8 cellular contexts compared by ENCODE assay signal in the genomic region with DNA sequence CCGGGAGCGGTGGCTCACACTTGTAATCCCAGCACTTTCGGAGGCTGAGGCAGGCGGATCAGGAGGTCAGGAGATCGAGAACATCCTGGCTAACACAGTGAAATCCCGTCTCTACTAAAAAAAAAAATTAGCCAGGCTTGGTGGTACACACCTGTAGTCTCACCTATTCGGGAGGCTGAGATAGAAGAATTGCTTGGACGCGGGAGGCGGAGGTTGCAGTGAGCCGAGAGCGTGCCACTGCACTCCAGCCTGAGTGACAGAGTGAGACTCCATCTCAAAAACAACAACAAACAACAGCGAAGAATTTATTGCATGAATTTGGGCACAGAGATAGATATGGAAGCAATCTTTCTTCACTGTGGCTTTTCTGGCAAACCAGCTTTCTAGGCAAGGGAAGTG.
DNase-seq lines count a peak whose midpoint lies in the region; ATAC-seq, FAIRE-seq and TF ChIP-seq lines count a peak whose summit lies in the region.
"Not testable (repeated sequence)": the region's sequence is repeated elsewhere in the genome, so short reads cannot be mapped to it uniquely, and the experiment has no call there.

No MANE protein-coding gene starts in this region.

- H2AFZ ChIP-seq in H9 (ENCODE audit: low read length); HepG2 (ENCODE audit: low read length): not testable (repeated sequence)

- in situ Hi-C loops in HepG2 (cut with HindIII; ENCODE audit: extremely low pct_ligation_motif_present, low pct_unique_long_range_greater_than_20kb) = not testable (repeated sequence)

- H3K4me1 Mint-ChIP-seq in H9, WTC11: not testable (repeated sequence)

- not testable (repeated sequence) for H3K4me2 ChIP-seq in H9 (ENCODE audit: insufficient read depth, insufficient read length, low read length)
- peak overlapping the region; percentile 72 for H3K4me2 ChIP-seq in HepG2 (ENCODE audit: low read depth, low read length)

- FAIRE-seq in HepG2 (lab: Jason Lieb, UNC) = not testable (repeated sequence)

- not testable (repeated sequence) for H3K23ac ChIP-seq in H9 (ENCODE audit: insufficient read length, low read depth, low read length)

- no CpG with 5 or more reads among the region's 13 CpGs for WGBS in H9 (ENCODE audit: extremely low coverage, insufficient read length, low lambda C conversion rate)
- 96% methylated on average over 13 of the region's 13 CpGs for WGBS in HepG2 (ENCODE audit: low lambda C conversion rate)
- WGBS in right lobe of liver (ENCODE audit: insufficient coverage, low coverage, low lambda C conversion rate, missing lambda C conversion rate) = no CpG with 5 or more reads among the region's 13 CpGs

- not testable (repeated sequence) for H3K56ac ChIP-seq in H9 (ENCODE audit: insufficient read length, low read depth, low read length)

- not testable (repeated sequence) for H4K91ac ChIP-seq in H9 (ENCODE audit: insufficient read length, low read depth, low read length)

- not testable (repeated sequence) for H3K14ac ChIP-seq in H9 (ENCODE audit: insufficient read depth, low read length)

- H3K79me2 ChIP-seq in H9 (ENCODE audit: insufficient read depth, low read length); HepG2 (ENCODE audit: insufficient read depth, low read length): not testable (repeated sequence)

- H3K4me3 ChIP-seq in HepG2 (replicated peaks in 1 of 3; ENCODE audit: insufficient read depth in 1 of 3, low read depth in 2 of 3, low read length in 3 of 3); right lobe of liver: not testable (repeated sequence)

- not testable (repeated sequence) for H3K36me3 ChIP-seq in HepG2 (replicated peaks in 1 of 2; ENCODE audit: control insufficient read depth in 1 of 2, insufficient read depth in 2 of 2, low read length in 2 of 2); right lobe of liver

- CTCF ChIA-PET in WTC11 (lab: Charles Lee); HepG2 (lab: Yijun Ruan, JAX; ENCODE audit: low intra/inter-chr PET ratio, low total read pairs): not testable (repeated sequence)

- H2BK15ac ChIP-seq in H9 (ENCODE audit: low read depth, low read length) = not testable (repeated sequence)

- H3K9me3 ChIP-seq in H9 (ENCODE audit: control insufficient read depth, low read depth, low read length); HepG2 (ENCODE audit: low read length); right lobe of liver: not testable (repeated sequence)

- not testable (repeated sequence) for H2BK120ac ChIP-seq in H9 (ENCODE audit: low read depth, low read length, poor library complexity, severe bottlenecking)

- POLR2A ChIA-PET in WTC11 (lab: Charles Lee) = not testable (repeated sequence)
- POLR2A ChIA-PET in HepG2 (lab: Yijun Ruan, JAX) = interaction anchor here (1.5 to 1.9 kb wide), 2 partner anchors 13 to 30 kb away, joined by 3 to 16 read pairs; no protein-coding TSS in a partner anchor

- peaks cover 8 to 13% (median 11%) of the 10 kb centered on the region in 3 experiments; a peak in 5 of 7 replicates for H3K36me3 Mint-ChIP-seq in H9 (ENCODE audit: insufficient read depth in 1 of 3, low read depth in 3 of 3)
- H3K36me3 Mint-ChIP-seq in WTC11 = peaks cover 11% of the 10 kb centered on the region

- not testable (repeated sequence) for H4K5ac ChIP-seq in H9 (ENCODE audit: insufficient read length, low read depth, low read length)

- ATAC-seq in GM19438 (IDR thresholded peaks at IDR 0.05; ENCODE audit: low read depth, unreplicated experiment) (peak; percentile 6), HG02981 (IDR thresholded peaks at IDR 0.05; ENCODE audit: unreplicated experiment) (peak; percentile 4), HG03095 (IDR thresholded peaks at IDR 0.05; ENCODE audit: unreplicated experiment) (peak; percentile 10), HG03354 (IDR thresholded peaks at IDR 0.05; ENCODE audit: poor library complexity, severe bottlenecking, unreplicated experiment) (peak; percentile 16)
- ATAC-seq in WTC11, HepG2, right lobe of liver: not testable (repeated sequence)

- not testable (repeated sequence) for TF ChIP-seq EP300 in HepG2 (IDR thresholded peaks at IDR 0.05; ENCODE audit: low read depth in 2 of 2, low read length in 2 of 2); HepG2 (CRISPR knock-in tag; IDR thresholded peaks at IDR 0.05; ENCODE audit: borderline replicate concordance)

- H3K27me3 ChIP-seq in H9 (ENCODE audit: insufficient read depth, low read length); HepG2 (ENCODE audit: control insufficient read depth in 1 of 2, insufficient read depth in 2 of 2, low read length in 2 of 2); right lobe of liver: not testable (repeated sequence)

- H3K4ac ChIP-seq in H9 (ENCODE audit: low read depth, low read length) = not testable (repeated sequence)

- H3K23me2 ChIP-seq in H9 (ENCODE audit: insufficient read length, low read depth, low read length, poor library complexity, severe bottlenecking) = not testable (repeated sequence)

- H2AK5ac ChIP-seq in H9 (ENCODE audit: insufficient read length, low read length) = not testable (repeated sequence)

- not testable (repeated sequence) for TF ChIP-seq CTCF in H9 (conservative IDR thresholded peaks at IDR 0.05); WTC11 (IDR thresholded peaks at IDR 0.05); HepG2 (CRISPR knock-in tag; IDR thresholded peaks at IDR 0.05); right lobe of liver (IDR thresholded peaks at IDR 0.05)

- not testable (repeated sequence) for H3K27me3 Mint-ChIP-seq in H9 (ENCODE audit: low read depth); WTC11 (ENCODE audit: low read depth)

- H2BK12ac ChIP-seq in H9 (ENCODE audit: insufficient read length, low read depth, low read length) = not testable (repeated sequence)

- H3K79me1 ChIP-seq in H9 (ENCODE audit: insufficient read depth, low read depth, low read length, poor library complexity, severe bottlenecking) = not testable (repeated sequence)

- H3K4me1 ChIP-seq in H9 (ENCODE audit: insufficient read depth, low read length) = not testable (repeated sequence)
- peaks cover 69% of the 10 kb centered on the region for H3K4me1 ChIP-seq in HepG2 (ENCODE audit: insufficient read depth, low read length)
- H3K4me1 ChIP-seq in right lobe of liver = peaks cover 0 to 35% (median 4%) of the 10 kb centered on the region in 4 donors

- intact Hi-C loops in HepG2 (cut with micrococcal nuclease; ENCODE audit: unreplicated experiment); right lobe of liver (cut with DNase I): not testable (repeated sequence)

- not testable (repeated sequence) for H3K27ac ChIP-seq in H9 (ENCODE audit: insufficient read length, low read depth, low read length)
- H3K27ac ChIP-seq in HepG2 (ENCODE audit: extremely low read length, insufficient read depth, low read length) = peak overlapping the region; percentile 90
- H3K27ac ChIP-seq in right lobe of liver = peak overlapping the region; percentile 40 to 68 (median 63)

- H4K8ac ChIP-seq in H9 (replicated peaks; ENCODE audit: insufficient read length, low read depth, low read length) = not testable (repeated sequence)

- H3K4me3 Mint-ChIP-seq in H9, WTC11: not testable (repeated sequence)

- DNase-seq in H9; WTC11 (ENCODE audit: low spot score); HepG2 (ENCODE audit: low spot score); right lobe of liver: not testable (repeated sequence)

- H3K18ac ChIP-seq in H9 (ENCODE audit: insufficient read length, low read depth, low read length) = not testable (repeated sequence)

- not testable (repeated sequence) for H4K20me1 ChIP-seq in H9 (ENCODE audit: control insufficient read depth, insufficient read depth, insufficient read length); HepG2 (ENCODE audit: insufficient read depth, low read length)

- not testable (repeated sequence) for H3T11ph ChIP-seq in H9 (ENCODE audit: low read length)

- H2BK5ac ChIP-seq in H9 (ENCODE audit: insufficient read length, low read length) = not testable (repeated sequence)

- H3K9ac ChIP-seq in H9 (ENCODE audit: extremely low read depth, insufficient read length, low read length) (peak overlapping the region; percentile 23), HepG2 (ENCODE audit: insufficient read depth, low read depth, low read length) (peak overlapping the region; percentile 65)

- H3K9me3 Mint-ChIP-seq in H9 (peaks cover 5 to 11% of the 10 kb centered on the region in 2 experiments), WTC11 (peaks cover 12% of the 10 kb centered on the region)

- not testable (repeated sequence) for H3K27ac Mint-ChIP-seq in H9
- peak overlapping the region; percentile 80 for H3K27ac Mint-ChIP-seq in WTC11

- not testable (repeated sequence) for H2BK20ac ChIP-seq in H9 (ENCODE audit: low read depth, low read length, poor library complexity, severe bottlenecking)

- not testable (repeated sequence) for BruUV-seq in HepG2 (replicated peaks; lab: Mats Ljungman, UMichigan)

- not testable (repeated sequence) for TF ChIP-seq RAD21 in HepG2 (CRISPR knock-in tag; IDR thresholded peaks at IDR 0.05)

- TF ChIP-seq POLR2A in HepG2 (IDR thresholded peaks at IDR 0.05; ENCODE audit: insufficient read depth in 1 of 2, low read depth in 2 of 2, low read length in 2 of 2); right lobe of liver (IDR thresholded peaks at IDR 0.05): not testable (repeated sequence)

TF ChIP-seq in HepG2, 621 proteins besides CTCF, POLR2A, EP300 and RAD21:
- TF ChIP-seq ZNF501 (CRISPR knock-in tag; IDR thresholded peaks at IDR 0.05) (0 out of 2 replicates have a peak, but pooled peaks have one; percentile 38), SALL1 (CRISPR knock-in tag; IDR thresholded peaks at IDR 0.05) (0 out of 2 replicates have a peak, but pooled peaks have one; percentile 17), ZBTB38 (CRISPR knock-in tag; IDR thresholded peaks at IDR 0.05) (peak; percentile 50; the same call in 1 of the 2 replicates), BRD4 (CRISPR knock-in tag; IDR thresholded peaks at IDR 0.05) (peak; percentile 17; the same call in 1 of the 2 replicates), BORCS8-MEF2B (CRISPR knock-in tag; IDR thresholded peaks at IDR 0.05) (peak; percentile 24; the same call in 1 of the 2 replicates), ZKSCAN5 (CRISPR knock-in tag; IDR thresholded peaks at IDR 0.05) (0 out of 2 replicates have a peak, but pooled peaks have one; percentile 46), ZNF598 (CRISPR knock-in tag; IDR thresholded peaks at IDR 0.05; ENCODE audit: borderline replicate concordance) (0 out of 2 replicates have a peak, but pooled peaks have one; percentile 32), ZNF772 (CRISPR knock-in tag; IDR thresholded peaks at IDR 0.05) (0 out of 2 replicates have a peak, but pooled peaks have one; percentile 51), ZNF274 (CRISPR knock-in tag; IDR thresholded peaks at IDR 0.05) (0 out of 2 replicates have a peak, but pooled peaks have one; percentile 16)
